1 cellular context compared by ENCODE assay signal in genomic region chr1:16071614-16072013, GRCh38.
TF ChIP-seq lines count a peak whose summit lies in the region.

No MANE protein-coding gene starts in this region.

TF ChIP-seq in SK-N-SH treated with all-trans-retinoic acid at 6 μM for 48 hours, 23 proteins besides CTCF, POLR2A, EP300 and RAD21 (continued from another document):
- TF ChIP-seq POU6F1 (CRISPR knock-in tag; IDR thresholded peaks at IDR 0.05; ENCODE audit: borderline replicate concordance, low read depth) (no peak), RARB (CRISPR knock-in tag; IDR thresholded peaks at IDR 0.05) (no peak), GLIS3 (CRISPR knock-in tag; IDR thresholded peaks at IDR 0.05) (no peak), PATZ1 (CRISPR knock-in tag; IDR thresholded peaks at IDR 0.05; ENCODE audit: borderline replicate concordance) (no peak), ARNTL (CRISPR knock-in tag; IDR thresholded peaks at IDR 0.05; ENCODE audit: borderline replicate concordance, low read depth) (no peak), TSHZ2 (CRISPR knock-in tag; IDR thresholded peaks at IDR 0.05) (no peak), SNAI2 (CRISPR knock-in tag; IDR thresholded peaks at IDR 0.05) (no peak), OSR1 (CRISPR knock-in tag; IDR thresholded peaks at IDR 0.05) (no peak), ZNF70 (CRISPR knock-in tag; IDR thresholded peaks at IDR 0.05) (no peak), ESRRG (CRISPR knock-in tag; IDR thresholded peaks at IDR 0.05) (no peak), ZNF565 (CRISPR knock-in tag; conservative IDR thresholded peaks at IDR 0.05; ENCODE audit: low read depth) (no peak)
